19 cellular contexts compared by ENCODE assay signal in genomic region chr16:69581297-69581696, GRCh38. TPM values are rescaled to one million over a fixed set of nuclear protein-coding genes. Genes with fewer than 3 reads are reported as not detected.
DNase-seq lines count a peak whose midpoint lies in the region; ATAC-seq, FAIRE-seq and TF ChIP-seq lines count a peak whose summit lies in the region.
"Had no signal": no experiment of that assay in that cellular context is flagged by ENCODE, and none has a peak within 500 bp of the region (broad histone marks: within the 10 kb centered on the region; RNA-seq: fewer than 3 reads in every experiment).

No MANE protein-coding gene starts in this region.

- peaks cover 45% of the 10 kb centered on the region for H3K4me1 Mint-ChIP-seq in activated CD8-positive, alpha-beta T cell treated with anti-CD3 and anti-CD28 coated beads for 36 hours (ENCODE audit: low read depth)
- peaks cover 4% of the 10 kb centered on the region for H3K4me1 Mint-ChIP-seq in activated CD8-positive, alpha-beta T cell treated with anti-CD3 and anti-CD28 coated beads, Interleukin-2, amount 10 ng/mL, durations not matched to agents 7 days and 5 days (ENCODE audit: low read depth)
- H3K4me1 Mint-ChIP-seq in activated naive CD8-positive, alpha-beta T cell treated with anti-CD3 and anti-CD28 coated beads for 36 hours: peaks cover 38% of the 10 kb centered on the region
- peaks cover 56% of the 10 kb centered on the region for H3K4me1 Mint-ChIP-seq in stimulated activated naive CD8-positive, alpha-beta T cell treated with anti-CD3 and anti-CD28 coated beads, Interleukin-15, Interleukin-2, amounts not matched to agents 100 ng/mL and 50 ng/mL, for 24 hours (ENCODE audit: low read depth)

- intact Hi-C loops in activated CD8-positive, alpha-beta T cell treated with anti-CD3 and anti-CD28 coated beads for 36 hours (cut with micrococcal nuclease): no loop called here

- no peak overlapping the region for H3K4me3 Mint-ChIP-seq in activated CD8-positive, alpha-beta T cell treated with anti-CD3 and anti-CD28 coated beads for 36 hours
- H3K4me3 Mint-ChIP-seq in activated CD8-positive, alpha-beta T cell treated with anti-CD3 and anti-CD28 coated beads, Interleukin-2, amount 10 ng/mL, durations not matched to agents 7 days and 5 days: no peak overlapping the region
- H3K4me3 Mint-ChIP-seq in activated naive CD8-positive, alpha-beta T cell treated with anti-CD3 and anti-CD28 coated beads for 36 hours: no peak overlapping the region
- peak overlapping the region; percentile 48 for H3K4me3 Mint-ChIP-seq in stimulated activated naive CD8-positive, alpha-beta T cell treated with anti-CD3 and anti-CD28 coated beads, Interleukin-15, Interleukin-2, amounts not matched to agents 100 ng/mL and 50 ng/mL, for 24 hours

- H3K27ac Mint-ChIP-seq in activated CD8-positive, alpha-beta T cell treated with anti-CD3 and anti-CD28 coated beads for 36 hours: peak overlapping the region; percentile 87
- no peak overlapping the region for H3K27ac Mint-ChIP-seq in activated CD8-positive, alpha-beta T cell treated with anti-CD3 and anti-CD28 coated beads, Interleukin-2, amount 10 ng/mL, durations not matched to agents 7 days and 5 days
- peak overlapping the region; percentile 81 for H3K27ac Mint-ChIP-seq in activated naive CD8-positive, alpha-beta T cell treated with anti-CD3 and anti-CD28 coated beads for 36 hours
- H3K27ac Mint-ChIP-seq in stimulated activated naive CD8-positive, alpha-beta T cell treated with anti-CD3 and anti-CD28 coated beads, Interleukin-15, Interleukin-2, amounts not matched to agents 100 ng/mL and 50 ng/mL, for 24 hours: peak overlapping the region; percentile 84

- FAIRE-seq in GM19239 (lab: Jason Lieb, UNC): peak; percentile 73
- FAIRE-seq: A204.1, HepG2 had no signal

- POLR2A ChIA-PET in activated CD8-positive, alpha-beta T cell treated with anti-CD3 and anti-CD28 coated beads for 36 hours (lab: Charles Lee): interaction anchor here (1.1 to 1.9 kb wide), 2 partner anchors 14 to 177 kb away, joined by 3 to 7 read pairs; no protein-coding TSS in a partner anchor
- POLR2A ChIA-PET in activated CD8-positive, alpha-beta T cell treated with anti-CD3 and anti-CD28 coated beads, Interleukin-2, amount 10 ng/mL, durations not matched to agents 7 days and 5 days (lab: Charles Lee): no interaction called here

- CTCF ChIA-PET in activated CD8-positive, alpha-beta T cell treated with anti-CD3 and anti-CD28 coated beads for 36 hours (lab: Charles Lee): no interaction called here
- CTCF ChIA-PET in activated CD8-positive, alpha-beta T cell treated with anti-CD3 and anti-CD28 coated beads, Interleukin-2, amount 10 ng/mL, durations not matched to agents 7 days and 5 days (lab: Charles Lee): interaction anchor here (1.2 to 1.6 kb wide), 2 partner anchors 12 to 25 kb away, joined by 3 to 4 read pairs; no protein-coding TSS in a partner anchor

- peaks cover 32% of the 10 kb centered on the region for H3K36me3 Mint-ChIP-seq in activated CD8-positive, alpha-beta T cell treated with anti-CD3 and anti-CD28 coated beads for 36 hours (ENCODE audit: low read depth)
- peaks cover 12% of the 10 kb centered on the region for H3K36me3 Mint-ChIP-seq in activated CD8-positive, alpha-beta T cell treated with anti-CD3 and anti-CD28 coated beads, Interleukin-2, amount 10 ng/mL, durations not matched to agents 7 days and 5 days (ENCODE audit: low read depth)
- peaks cover 29% of the 10 kb centered on the region for H3K36me3 Mint-ChIP-seq in activated naive CD8-positive, alpha-beta T cell treated with anti-CD3 and anti-CD28 coated beads for 36 hours
- H3K36me3 Mint-ChIP-seq in stimulated activated naive CD8-positive, alpha-beta T cell treated with anti-CD3 and anti-CD28 coated beads, Interleukin-15, Interleukin-2, amounts not matched to agents 100 ng/mL and 50 ng/mL, for 24 hours (ENCODE audit: low read depth): peaks cover 42% of the 10 kb centered on the region

- ATAC-seq in activated CD8-positive, alpha-beta T cell treated with anti-CD3 and anti-CD28 coated beads for 36 hours: peak; percentile 71
- ATAC-seq in activated CD8-positive, alpha-beta T cell treated with anti-CD3 and anti-CD28 coated beads, Interleukin-2, amount 10 ng/mL, durations not matched to agents 7 days and 5 days: no peak
- ATAC-seq in HG03442 (IDR thresholded peaks at IDR 0.05; ENCODE audit: unreplicated experiment): no peak
- no peak for ATAC-seq in GM21423 (IDR thresholded peaks at IDR 0.05; ENCODE audit: unreplicated experiment)
- ATAC-seq: HepG2 had no signal

- no peaks in the 10 kb centered on the region for H3K9me3 Mint-ChIP-seq in activated CD8-positive, alpha-beta T cell treated with anti-CD3 and anti-CD28 coated beads for 36 hours
- no peaks in the 10 kb centered on the region for H3K9me3 Mint-ChIP-seq in activated CD8-positive, alpha-beta T cell treated with anti-CD3 and anti-CD28 coated beads, Interleukin-2, amount 10 ng/mL, durations not matched to agents 7 days and 5 days (ENCODE audit: insufficient read depth)
- H3K9me3 Mint-ChIP-seq in activated naive CD8-positive, alpha-beta T cell treated with anti-CD3 and anti-CD28 coated beads for 36 hours: no peaks in the 10 kb centered on the region
- H3K9me3 Mint-ChIP-seq in stimulated activated naive CD8-positive, alpha-beta T cell treated with anti-CD3 and anti-CD28 coated beads, Interleukin-15, Interleukin-2, amounts not matched to agents 100 ng/mL and 50 ng/mL, for 24 hours: no peaks in the 10 kb centered on the region
- H3K9me3 Mint-ChIP-seq: CD4-positive, CD25-positive, alpha-beta regulatory T cell had no signal

- DNase-seq in activated CD8-positive, alpha-beta T cell treated with anti-CD3 and anti-CD28 coated beads for 36 hours: no peak
- no peak for DNase-seq in activated CD8-positive, alpha-beta T cell treated with anti-CD3 and anti-CD28 coated beads, Interleukin-2, amount 10 ng/mL, durations not matched to agents 7 days and 5 days
- DNase-seq in GM19239 (ENCODE audit: insufficient read length, low spot score): no peak
- DNase-seq in activated naive CD8-positive, alpha-beta T cell treated with anti-CD3 and anti-CD28 coated beads for 36 hours: no peak
- DNase-seq: BE2C; CD4-positive, CD25-positive, alpha-beta regulatory T cell; COR-L47; DMS 273 treated with DMSO at 0.1 percent for 48 hours; DND-41; KBM-7; NCI-H1694 treated with DMSO at 0.1 percent for 48 hours; NCI-H510A; NCI-H748 treated with DMSO at 0.1 percent for 48 hours; SHP77 had no signal

- H3K27me3 Mint-ChIP-seq in activated CD8-positive, alpha-beta T cell treated with anti-CD3 and anti-CD28 coated beads for 36 hours: no peaks in the 10 kb centered on the region
- no peaks in the 10 kb centered on the region for H3K27me3 Mint-ChIP-seq in activated CD8-positive, alpha-beta T cell treated with anti-CD3 and anti-CD28 coated beads, Interleukin-2, amount 10 ng/mL, durations not matched to agents 7 days and 5 days (ENCODE audit: low read depth)
- H3K27me3 Mint-ChIP-seq in activated naive CD8-positive, alpha-beta T cell treated with anti-CD3 and anti-CD28 coated beads for 36 hours: no peaks in the 10 kb centered on the region
- no peaks in the 10 kb centered on the region for H3K27me3 Mint-ChIP-seq in stimulated activated naive CD8-positive, alpha-beta T cell treated with anti-CD3 and anti-CD28 coated beads, Interleukin-15, Interleukin-2, amounts not matched to agents 100 ng/mL and 50 ng/mL, for 24 hours
- H3K27me3 Mint-ChIP-seq: CD4-positive, CD25-positive, alpha-beta regulatory T cell had no signal

- no peak for TF ChIP-seq CTCF in activated CD8-positive, alpha-beta T cell treated with anti-CD3 and anti-CD28 coated beads for 36 hours (IDR thresholded peaks at IDR 0.05)

RNA-seq across cellular contexts. Expression of gene NFAT5, which starts 15.5 kb away (rescaled TPM):
- 10 to 100 TPM; 36.0 to 37.8 TPM for total RNA-seq in activated CD8-positive, alpha-beta T cell treated with anti-CD3 and anti-CD28 coated beads for 36 hours
- total RNA-seq in activated CD8-positive, alpha-beta T cell treated with anti-CD3 and anti-CD28 coated beads, Interleukin-2, amount 10 ng/mL, durations not matched to agents 7 days and 5 days: 10 to 100 TPM; 16.8 to 17.5 TPM
- 10 to 100 TPM; 26.1 to 26.3 TPM for total RNA-seq in activated naive CD8-positive, alpha-beta T cell treated with anti-CD3 and anti-CD28 coated beads for 36 hours
